In genomic region chr21:33554236-33554981, GRCh38 we compare ENCODE assay signal across 1 cellular context.
TF ChIP-seq lines count a peak whose summit lies in the region.

No MANE protein-coding gene starts in this region.

TF ChIP-seq in K562, 482 proteins besides CTCF, POLR2A, EP300 and RAD21:
- 0 out of 2 replicates have a peak, but pooled peaks have one; percentile 44 for TF ChIP-seq KLF16 (IDR thresholded peaks at IDR 0.05)
- TF ChIP-seq, protein P1, sequence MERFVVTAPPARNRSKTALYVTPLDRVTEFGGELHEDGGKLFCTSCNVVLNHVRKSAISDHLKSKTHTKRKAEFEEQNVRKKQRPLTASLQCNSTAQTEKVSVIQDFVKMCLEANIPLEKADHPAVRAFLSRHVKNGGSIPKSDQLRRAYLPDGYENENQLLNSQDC (CRISPR knock-in tag; IDR thresholded peaks at IDR 0.05): no peak
- TF ChIP-seq POLR2B (IDR thresholded peaks at IDR 0.05; ENCODE audit: low read depth, partially characterized antibody): peak; percentile 58
